In genomic region chr3:124034016-124034808, GRCh38 we compare ENCODE assay signal across 8 cellular contexts. TPM values are rescaled to one million over a fixed set of nuclear protein-coding genes. Genes with fewer than 3 reads are reported as not detected.
DNase-seq lines count a peak whose midpoint lies in the region; ATAC-seq, FAIRE-seq and TF ChIP-seq lines count a peak whose summit lies in the region.

No MANE protein-coding gene starts in this region.

- intact Hi-C loops in CD14-positive monocyte (cut with micrococcal nuclease) (no loop called here), kidney (cut with DNase I) (no loop called here)

- DNase-seq in CD14-positive monocyte (ENCODE audit: low spot score) = no peak
- no peak for DNase-seq in LNCaP clone FGC (ENCODE audit: low read depth)
- peak; percentile 83 for DNase-seq in kidney
- DNase-seq in stimulated activated CD4-positive, alpha-beta T cell treated with anti-CD3 and anti-CD28 coated beads, Interleukin-4, amount 100 ng/mL, for 1 hour = peak; percentile 6
- DNase-seq in RPMI8226 = no peak

- H3K4me1 ChIP-seq in kidney (ENCODE audit: control insufficient read depth in 1 of 2, insufficient read depth in 1 of 2, low read depth in 1 of 2, low read length in 2 of 2) = peaks cover 0 to 7% of the 10 kb centered on the region in 2 donors

- H3K36me3 ChIP-seq in kidney (ENCODE audit: control insufficient read depth in 1 of 2, insufficient read depth in 2 of 2, low read length in 2 of 2) = no peaks in the 10 kb centered on the region

- ATAC-seq in GM21360 (IDR thresholded peaks at IDR 0.05; ENCODE audit: unreplicated experiment) = no peak
- no peak for ATAC-seq in HG03432 (IDR thresholded peaks at IDR 0.05; ENCODE audit: unreplicated experiment)

- no peak for TF ChIP-seq CTCF in CD14-positive monocyte (IDR thresholded peaks at IDR 0.05)
- no peak for TF ChIP-seq CTCF in LNCaP clone FGC (IDR thresholded peaks at IDR 0.05; ENCODE audit: control insufficient read depth, extremely low read depth, insufficient read depth)
- TF ChIP-seq CTCF in brain (conservative IDR thresholded peaks at IDR 0.05) = no peak
- no peak for TF ChIP-seq CTCF in kidney (IDR thresholded peaks at IDR 0.05; ENCODE audit: borderline replicate concordance, extremely low read depth, insufficient read depth)

- peaks cover 0 to 23% (median 9%) of the 10 kb centered on the region in 7 donors for H3K9me3 Mint-ChIP-seq in CD14-positive monocyte
- peaks cover 0 to 5% (median 0%) of the 10 kb centered on the region in 5 experiments for H3K9me3 Mint-ChIP-seq in brain

- H3K27me3 Mint-ChIP-seq in CD14-positive monocyte (ENCODE audit: low read depth in 3 of 3) = peaks cover 50 to 60% (median 52%) of the 10 kb centered on the region in 3 donors
- H3K27me3 Mint-ChIP-seq in brain = peaks cover 10% of the 10 kb centered on the region

- H3K9ac ChIP-seq in kidney (ENCODE audit: low read length in 2 of 2) = peak overlapping the region in 1 of 2 donors; percentile 61

- H3K4me1 Mint-ChIP-seq in CD14-positive monocyte (peaks cover 9% of the 10 kb centered on the region), brain (peaks cover 30% of the 10 kb centered on the region)

- H3K4me3 ChIP-seq in LNCaP clone FGC (ENCODE audit: low read depth, low read length) (peak overlapping the region; percentile 57), kidney (ENCODE audit: low read length in 2 of 2) (peak overlapping the region; percentile 64 to 69)

- no peak overlapping the region for H3K27ac ChIP-seq in kidney (ENCODE audit: low read depth in 2 of 2, low read length in 2 of 2)

- H3K36me3 Mint-ChIP-seq in CD14-positive monocyte (peaks cover 3 to 11% of the 10 kb centered on the region in 2 donors), brain (peaks cover 4% of the 10 kb centered on the region)

- no peak overlapping the region for H3K27ac Mint-ChIP-seq in CD14-positive monocyte
- H3K27ac Mint-ChIP-seq in brain = peak overlapping the region; percentile 77 to 93 (median 90)

- FAIRE-seq in kidney (lab: Jason Lieb, UNC) = no peak

- no peaks in the 10 kb centered on the region for H3K9me3 ChIP-seq in kidney (ENCODE audit: control insufficient read depth in 1 of 2, low read length in 2 of 2)

- H3K4me3 Mint-ChIP-seq in CD14-positive monocyte (peak overlapping the region; percentile 44 to 70), brain (peak overlapping the region in 4 of 5 experiments; percentile 88 to 92 (median 88))

RNA-seq across cellular contexts. Expression of gene KALRN, which starts 1.0 kb away (rescaled TPM):
- not detected for polyA plus RNA-seq in CD14-positive monocyte
- polyA plus RNA-seq in brain (ENCODE audit: insufficient read depth, low read depth, low replicate concordance) = 25.6 TPM
- 55.6 TPM for total RNA-seq in kidney
- 5.8 TPM for polyA plus RNA-seq in kidney (ENCODE audit: insufficient read depth, low read depth, low replicate concordance)

RNA-seq across cellular contexts. Expression of gene ROPN1, which starts 42.3 kb away (rescaled TPM):
- polyA plus RNA-seq in CD14-positive monocyte (not detected), brain (ENCODE audit: insufficient read depth, low read depth, low replicate concordance) (not detected), kidney (ENCODE audit: insufficient read depth, low read depth, low replicate concordance) (not detected)
- 0.54 TPM for total RNA-seq in kidney

Comparison
In these comparisons a context has a peak if more than half of its experiments do, and no peak if none do; other contexts are left out.
1. DNase-seq: peak in kidney (single experiment) and stimulated activated CD4-positive, alpha-beta T cell treated with anti-CD3 and anti-CD28 coated beads, Interleukin-4, amount 100 ng/mL, for 1 hour (single experiment); none in CD14-positive monocyte (single experiment), LNCaP clone FGC (single experiment) and RPMI8226 (single experiment).
2. H3K27ac Mint-ChIP-seq: peak in brain (5 of 5); none in CD14-positive monocyte (0 of 7).